ENCODE assay signal across 19 cellular contexts in the genomic region with DNA sequence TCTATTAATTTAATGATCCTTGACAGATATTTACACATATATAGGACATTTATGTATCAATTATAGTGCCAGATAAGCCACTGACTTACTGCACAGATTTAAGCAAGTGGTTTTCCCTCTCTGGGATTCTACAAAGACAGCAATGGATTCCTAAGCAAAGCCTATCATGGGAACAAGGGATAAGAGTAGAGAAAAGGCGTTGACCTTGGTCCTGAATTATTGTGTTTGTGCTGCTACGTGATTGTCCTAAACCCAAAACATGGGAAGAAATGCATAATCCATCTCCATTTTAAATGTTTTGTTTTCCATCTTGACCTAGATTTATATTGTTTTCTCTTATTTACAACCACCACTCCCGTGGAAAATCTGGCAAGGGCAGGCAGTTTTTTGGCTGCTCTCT.
"Had no signal": no experiment of that assay in that cellular context is flagged by ENCODE, and none has a peak within 500 bp of the region (broad histone marks: within the 10 kb centered on the region; RNA-seq: fewer than 3 reads in every experiment).

No MANE protein-coding gene starts in this region.

- ATAC-seq: gastroesophageal sphincter; left lobe of liver; natural killer cell; stimulated activated naive CD8-positive, alpha-beta T cell treated with anti-CD3 and anti-CD28 coated beads, Interleukin-15, Interleukin-2, amounts not matched to agents 100 U/mL and 50 U/mL, for 24 hours; upper lobe of right lung; WTC11 had no signal

- H3K4me1 ChIP-seq: adrenal gland, colonic mucosa, esophagus squamous epithelium had no signal

- H3K4me3 ChIP-seq: adrenal gland, colonic mucosa, dorsolateral prefrontal cortex, esophagus squamous epithelium, gastroesophageal sphincter, lung, sigmoid colon, upper lobe of right lung had no signal

- DNase-seq: activated naive CD4-positive, alpha-beta T cell; activated T-cell treated with anti-CD3 and anti-CD28 coated beads, Interleukin-2, amount 50 U/mL, for 24 hours; adrenal gland; colonic mucosa; dorsolateral prefrontal cortex; esophagus squamous epithelium; head of caudate nucleus; hypothalamus; kidney; natural killer cell; sigmoid colon; stimulated activated CD4-positive, alpha-beta T cell treated with anti-CD3 and anti-CD28 coated beads, Interleukin-2, amount 100 ng/mL, for 48 hours; stimulated activated naive CD8-positive, alpha-beta T cell treated with anti-CD3 and anti-CD28 coated beads, Interleukin-15, Interleukin-2, amounts not matched to agents 100 U/mL and 50 U/mL, for 24 hours; T-helper 1 cell; upper lobe of right lung had no signal

- H3K27me3 ChIP-seq: adrenal gland, colonic mucosa, esophagus squamous epithelium, sigmoid colon, upper lobe of right lung had no signal

- H3K27ac ChIP-seq: adrenal gland, colonic mucosa, dorsolateral prefrontal cortex, esophagus squamous epithelium, gastroesophageal sphincter, sigmoid colon, upper lobe of right lung had no signal

- H3K9me3 ChIP-seq: adrenal gland, colonic mucosa, esophagus squamous epithelium, gastroesophageal sphincter, sigmoid colon, upper lobe of right lung had no signal
